ENCODE assay signal across 8 cellular contexts in the genomic region with DNA sequence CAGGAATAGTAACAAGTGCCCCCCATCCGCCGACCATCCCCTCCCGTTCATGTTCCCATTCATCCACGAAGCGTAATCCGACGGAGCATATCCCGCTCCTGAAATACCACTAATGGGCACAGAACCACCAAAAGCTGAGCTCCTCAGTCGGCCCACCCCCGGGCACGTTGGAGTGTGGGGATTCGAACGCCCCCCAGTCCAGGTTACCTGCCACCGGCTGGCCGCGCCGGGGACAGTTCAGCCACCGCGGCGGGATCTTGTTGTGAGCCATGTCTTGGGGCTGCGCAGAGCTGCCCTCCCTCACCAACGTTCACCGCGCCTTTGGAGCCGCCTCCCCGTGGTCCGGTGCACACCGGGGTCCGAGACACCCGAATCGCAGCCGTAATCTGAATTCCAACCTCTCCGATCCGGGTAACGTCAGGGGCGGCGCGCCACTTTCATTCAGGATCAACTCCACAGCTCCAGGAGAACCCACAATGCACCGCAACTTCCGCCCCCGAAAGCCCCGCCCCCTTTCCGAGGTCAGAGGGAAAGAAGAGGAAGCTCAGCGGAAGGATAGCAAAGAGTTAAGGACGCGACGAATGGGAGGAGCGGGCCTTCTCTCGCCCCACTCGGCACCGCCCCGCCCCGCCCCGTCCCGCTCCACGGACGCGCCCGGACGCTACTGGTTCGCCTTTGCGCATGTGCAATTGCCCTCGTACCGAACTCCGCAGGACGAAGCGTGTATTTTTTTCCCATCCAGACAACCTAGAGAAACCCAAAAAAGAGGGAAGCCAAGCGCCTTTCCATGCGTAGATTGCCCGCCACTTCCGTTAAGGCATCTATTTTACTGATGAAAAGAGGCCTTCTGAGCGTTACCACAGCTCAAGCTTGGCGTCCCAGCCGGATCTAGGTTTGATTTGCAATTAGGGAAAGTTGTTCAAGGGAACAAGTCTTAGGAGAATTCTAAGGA. TPM values are rescaled to one million over a fixed set of nuclear protein-coding genes. Genes with fewer than 3 reads are reported as not detected.
DNase-seq lines count a peak whose midpoint lies in the region; ATAC-seq, FAIRE-seq and TF ChIP-seq lines count a peak whose summit lies in the region.

A gene (minus strand): TSS at position 480 of the 952 bp plus-strand sequence. CDS start 209 bp downstream, at position 271.

- H3K4me2 ChIP-seq in keratinocyte (ENCODE audit: control insufficient read depth, extremely low read depth, insufficient read depth, low read depth, low read length), result peak within 1 kb of the TSS; percentile 82

- H3K9ac ChIP-seq in keratinocyte (ENCODE audit: control insufficient read depth, extremely low read depth, insufficient read depth, low read length), result peak within 1 kb of the TSS; percentile 96

- peak within 1 kb of the TSS; percentile 74 for H3K27ac ChIP-seq in keratinocyte (ENCODE audit: control insufficient read depth, insufficient read depth, low read length)

- peaks cover 45% of the 10 kb centered on the region for H3K79me2 ChIP-seq in keratinocyte (ENCODE audit: control insufficient read depth, insufficient read depth, low read length)

- dilution Hi-C loops in keratinocyte (cut with MboI; ENCODE audit: extremely low pct_ligation_motif_present, low sequenced_read_pairs), result no loop called here

- no peaks in the 10 kb centered on the region for H3K9me3 ChIP-seq in keratinocyte (ENCODE audit: control insufficient read depth, low read depth, low read length)

- H2AFZ ChIP-seq in keratinocyte (ENCODE audit: control insufficient read depth, low read length), result peak within 1 kb of the TSS; percentile 96

- ATAC-seq in GM19043 (IDR thresholded peaks at IDR 0.05; ENCODE audit: low read depth, unreplicated experiment) (peak; percentile 96), HG03378 (IDR thresholded peaks at IDR 0.05; ENCODE audit: unreplicated experiment) (peak; percentile 90)

- H3K9me1 ChIP-seq in keratinocyte (ENCODE audit: control insufficient read depth, extremely low read depth, insufficient read depth, low read length), result no peaks in the 10 kb centered on the region

- H3K4me3 ChIP-seq in AG10803 (ENCODE audit: low read length) (peak within 1 kb of the TSS; percentile 96), keratinocyte (ENCODE audit: control insufficient read depth in 2 of 3, extremely low read depth in 1 of 3, insufficient read depth in 2 of 3, low read depth in 1 of 3, low read length in 3 of 3) (peak within 1 kb of the TSS; percentile 90 to 99 (median 98))

- no peaks in the 10 kb centered on the region for H4K20me1 ChIP-seq in keratinocyte (ENCODE audit: control insufficient read depth, extremely low read depth, insufficient read depth, low read length)

- peaks cover 3% of the 10 kb centered on the region for H3K4me1 ChIP-seq in keratinocyte (ENCODE audit: control insufficient read depth, extremely low read depth, insufficient read depth, low read length)

- H3K36me3 ChIP-seq in keratinocyte (ENCODE audit: control insufficient read depth in 2 of 2, extremely low read depth in 1 of 2, insufficient read depth in 2 of 2, low read length in 2 of 2), result no peaks in the 10 kb centered on the region

- FAIRE-seq in keratinocyte (lab: Jason Lieb, UNC), result no peak

- DNase-seq in AG10803 (ENCODE audit: low read depth), result peak; percentile 97
- DNase-seq in NCI-H460 (ENCODE audit: extremely low read depth, low read depth), result peak; percentile 95
- peak; percentile 97 for DNase-seq in activated CD4-positive, CD25-positive, alpha-beta regulatory T cell treated with anti-CD3 and anti-CD28 coated beads, Interleukin-2, amount 50 U/mL, for 72 hours
- DNase-seq in cerebellum (ENCODE audit: low spot score), result peak; percentile 99
- DNase-seq in keratinocyte (ENCODE audit: low read depth, low spot score), result peak; percentile 71
- peak; percentile 95 to 98 for DNase-seq in stimulated activated CD4-positive, alpha-beta T cell treated with anti-CD3 and anti-CD28 coated beads, Interleukin-15, amount 100 ng/mL, for 1 hour (ENCODE audit: low read depth in 1 of 2, low spot score in 1 of 2)

- no peaks in the 10 kb centered on the region for H3K27me3 ChIP-seq in keratinocyte (ENCODE audit: control insufficient read depth, extremely low read depth, insufficient read depth, low read length)

- TF ChIP-seq CTCF in AG10803 (conservative IDR thresholded peaks at IDR 0.05; ENCODE audit: low read length) (no peak; the same call in 1 of the 2 replicates), keratinocyte (optimal IDR thresholded peaks at IDR 0.05 in 1 of 3, IDR thresholded peaks at IDR 0.05 in 1 of 3, conservative IDR thresholded peaks at IDR 0.05 in 1 of 3; ENCODE audit: extremely low read depth in 1 of 3, insufficient read depth in 2 of 3, low read length in 3 of 3) (no peak)

RNA-seq across cellular contexts. Expression of the gene that starts here (rescaled TPM):
- total RNA-seq in NCI-H460 (2014; rRNA removed; shearing (Covaris generic)), result 22.4 and 24.1 TPM in 2 replicates
- 9.1 and 13.8 TPM in 2 replicates for polyA plus RNA-seq in NCI-H460 (2014; cell fraction: nucleus; rRNA removed)
- 43.1 TPM for total RNA-seq in cerebellum
- 6.3 to 9.7 TPM (median 7.4 TPM) in 3 replicates for polyA plus RNA-seq in keratinocyte
- 8.8 TPM for polyA plus RNA-seq in keratinocyte (2011; ENCODE audit: low read depth)
- 4.6 and 7.8 TPM in 2 replicates for polyA plus RNA-seq in keratinocyte (2011; cell fraction: cytosol; rRNA removed)
- polyA plus RNA-seq in keratinocyte (2011; cell fraction: nucleus; rRNA removed), result 7.6 and 10.4 TPM in 2 replicates
- polyA plus RNA-seq in keratinocyte (2012; ENCODE audit: low replicate concordance), result 5.9 and 10.3 TPM in 2 replicates
- 2.0 to 17.0 TPM (median 5.1 TPM) in 3 replicates for polyA minus RNA-seq in keratinocyte
- polyA minus RNA-seq in keratinocyte (2011; cell fraction: cytosol; rRNA and poly(A)+ RNA removed), result 5.0 TPM
- polyA minus RNA-seq in keratinocyte (2011; cell fraction: nucleus; rRNA and poly(A)+ RNA removed), result 10.4 and 20.9 TPM in 2 replicates

Comparison
In these comparisons a context has a peak if more than half of its experiments do, and no peak if none do; other contexts are left out.
1. Peak in every context shown above with its lines: DNase-seq, ATAC-seq, H3K4me3 ChIP-seq and H3K27ac ChIP-seq.